2 cellular contexts compared by ENCODE assay signal in genomic region chr16:48053346-48053745, GRCh38.
TF ChIP-seq lines count a peak whose summit lies in the region.

No MANE protein-coding gene starts in this region.

TF ChIP-seq in SK-N-SH treated with all-trans-retinoic acid at 6 μM for 48 hours, 23 proteins besides CTCF, POLR2A, EP300 and RAD21 (continued from another document):
- TF ChIP-seq, protein P1, sequence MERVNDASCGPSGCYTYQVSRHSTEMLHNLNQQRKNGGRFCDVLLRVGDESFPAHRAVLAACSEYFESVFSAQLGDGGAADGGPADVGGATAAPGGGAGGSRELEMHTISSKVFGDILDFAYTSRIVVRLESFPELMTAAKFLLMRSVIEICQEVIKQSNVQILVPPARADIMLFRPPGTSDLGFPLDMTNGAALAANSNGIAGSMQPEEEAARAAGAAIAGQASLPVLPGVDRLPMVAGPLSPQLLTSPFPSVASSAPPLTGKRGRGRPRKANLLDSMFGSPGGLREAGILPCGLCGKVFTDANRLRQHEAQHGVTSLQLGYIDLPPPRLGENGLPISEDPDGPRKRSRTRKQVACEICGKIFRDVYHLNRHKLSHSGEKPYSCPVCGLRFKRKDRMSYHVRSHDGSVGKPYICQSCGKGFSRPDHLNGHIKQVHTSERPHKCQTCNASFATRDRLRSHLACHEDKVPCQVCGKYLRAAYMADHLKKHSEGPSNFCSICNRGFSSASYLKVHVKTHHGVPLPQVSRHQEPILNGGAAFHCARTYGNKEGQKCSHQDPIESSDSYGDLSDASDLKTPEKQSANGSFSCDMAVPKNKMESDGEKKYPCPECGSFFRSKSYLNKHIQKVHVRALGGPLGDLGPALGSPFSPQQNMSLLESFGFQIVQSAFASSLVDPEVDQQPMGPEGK (CRISPR knock-in tag; IDR thresholded peaks at IDR 0.05; ENCODE audit: borderline replicate concordance) = no peak
- TF ChIP-seq ESRRG (CRISPR knock-in tag; IDR thresholded peaks at IDR 0.05) (no peak), ZFP30 (CRISPR knock-in tag; IDR thresholded peaks at IDR 0.05) (no peak)
- TF ChIP-seq, protein P2, sequence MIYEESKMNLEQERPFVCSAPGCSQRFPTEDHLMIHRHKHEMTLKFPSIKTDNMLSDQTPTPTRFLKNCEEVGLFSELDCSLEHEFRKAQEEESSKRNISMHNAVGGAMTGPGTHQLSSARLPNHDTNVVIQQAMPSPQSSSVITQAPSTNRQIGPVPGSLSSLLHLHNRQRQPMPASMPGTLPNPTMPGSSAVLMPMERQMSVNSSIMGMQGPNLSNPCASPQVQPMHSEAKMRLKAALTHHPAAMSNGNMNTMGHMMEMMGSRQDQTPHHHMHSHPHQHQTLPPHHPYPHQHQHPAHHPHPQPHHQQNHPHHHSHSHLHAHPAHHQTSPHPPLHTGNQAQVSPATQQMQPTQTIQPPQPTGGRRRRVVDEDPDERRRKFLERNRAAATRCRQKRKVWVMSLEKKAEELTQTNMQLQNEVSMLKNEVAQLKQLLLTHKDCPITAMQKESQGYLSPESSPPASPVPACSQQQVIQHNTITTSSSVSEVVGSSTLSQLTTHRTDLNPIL (CRISPR knock-in tag; IDR thresholded peaks at IDR 0.05; ENCODE audit: low read depth) = no peak

TF ChIP-seq in SK-N-SH, 30 proteins besides CTCF, POLR2A, EP300 and RAD21 (continued from another document):
- TF ChIP-seq, protein P3, sequence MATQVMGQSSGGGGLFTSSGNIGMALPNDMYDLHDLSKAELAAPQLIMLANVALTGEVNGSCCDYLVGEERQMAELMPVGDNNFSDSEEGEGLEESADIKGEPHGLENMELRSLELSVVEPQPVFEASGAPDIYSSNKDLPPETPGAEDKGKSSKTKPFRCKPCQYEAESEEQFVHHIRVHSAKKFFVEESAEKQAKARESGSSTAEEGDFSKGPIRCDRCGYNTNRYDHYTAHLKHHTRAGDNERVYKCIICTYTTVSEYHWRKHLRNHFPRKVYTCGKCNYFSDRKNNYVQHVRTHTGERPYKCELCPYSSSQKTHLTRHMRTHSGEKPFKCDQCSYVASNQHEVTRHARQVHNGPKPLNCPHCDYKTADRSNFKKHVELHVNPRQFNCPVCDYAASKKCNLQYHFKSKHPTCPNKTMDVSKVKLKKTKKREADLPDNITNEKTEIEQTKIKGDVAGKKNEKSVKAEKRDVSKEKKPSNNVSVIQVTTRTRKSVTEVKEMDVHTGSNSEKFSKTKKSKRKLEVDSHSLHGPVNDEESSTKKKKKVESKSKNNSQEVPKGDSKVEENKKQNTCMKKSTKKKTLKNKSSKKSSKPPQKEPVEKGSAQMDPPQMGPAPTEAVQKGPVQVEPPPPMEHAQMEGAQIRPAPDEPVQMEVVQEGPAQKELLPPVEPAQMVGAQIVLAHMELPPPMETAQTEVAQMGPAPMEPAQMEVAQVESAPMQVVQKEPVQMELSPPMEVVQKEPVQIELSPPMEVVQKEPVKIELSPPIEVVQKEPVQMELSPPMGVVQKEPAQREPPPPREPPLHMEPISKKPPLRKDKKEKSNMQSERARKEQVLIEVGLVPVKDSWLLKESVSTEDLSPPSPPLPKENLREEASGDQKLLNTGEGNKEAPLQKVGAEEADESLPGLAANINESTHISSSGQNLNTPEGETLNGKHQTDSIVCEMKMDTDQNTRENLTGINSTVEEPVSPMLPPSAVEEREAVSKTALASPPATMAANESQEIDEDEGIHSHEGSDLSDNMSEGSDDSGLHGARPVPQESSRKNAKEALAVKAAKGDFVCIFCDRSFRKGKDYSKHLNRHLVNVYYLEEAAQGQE (IDR thresholded peaks at IDR 0.05; ENCODE audit: low read depth, low read length) = no peak
- TF ChIP-seq RFX5 (IDR thresholded peaks at IDR 0.05; ENCODE audit: low read length) (no peak), SIN3A (IDR thresholded peaks at IDR 0.05; ENCODE audit: borderline replicate concordance, low read depth, low read length) (no peak), MXI1 (IDR thresholded peaks at IDR 0.05; ENCODE audit: low read depth, low read length) (no peak), TAF1 (IDR thresholded peaks at IDR 0.05; ENCODE audit: borderline replicate concordance, low read depth, low read length) (no peak), USF1 (IDR thresholded peaks at IDR 0.05; ENCODE audit: borderline replicate concordance, low read depth) (no peak)
- TF ChIP-seq, protein P4, sequence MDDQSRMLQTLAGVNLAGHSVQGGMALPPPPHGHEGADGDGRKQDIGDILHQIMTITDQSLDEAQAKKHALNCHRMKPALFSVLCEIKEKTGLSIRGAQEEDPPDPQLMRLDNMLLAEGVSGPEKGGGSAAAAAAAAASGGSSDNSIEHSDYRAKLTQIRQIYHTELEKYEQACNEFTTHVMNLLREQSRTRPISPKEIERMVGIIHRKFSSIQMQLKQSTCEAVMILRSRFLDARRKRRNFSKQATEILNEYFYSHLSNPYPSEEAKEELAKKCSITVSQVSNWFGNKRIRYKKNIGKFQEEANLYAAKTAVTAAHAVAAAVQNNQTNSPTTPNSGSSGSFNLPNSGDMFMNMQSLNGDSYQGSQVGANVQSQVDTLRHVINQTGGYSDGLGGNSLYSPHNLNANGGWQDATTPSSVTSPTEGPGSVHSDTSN (IDR thresholded peaks at IDR 0.05) = no peak
